In genomic region chr5:173301695-173302545, GRCh38 we compare ENCODE assay signal across 1 cellular context.
TF ChIP-seq lines count a peak whose summit lies in the region.

No MANE protein-coding gene starts in this region.

TF ChIP-seq in HepG2, 621 proteins besides CTCF, POLR2A, EP300 and RAD21 (continues in another document):
- TF ChIP-seq ZNF350 (CRISPR knock-in tag; IDR thresholded peaks at IDR 0.05; ENCODE audit: borderline replicate concordance, low read depth), result no peak
- TF ChIP-seq ZNF691 (CRISPR knock-in tag; IDR thresholded peaks at IDR 0.05; ENCODE audit: borderline replicate concordance, low read depth), result 0 out of 2 replicates have a peak, but pooled peaks have one; percentile 36
- no peak for TF ChIP-seq BORCS8-MEF2B (CRISPR knock-in tag; IDR thresholded peaks at IDR 0.05)
- TF ChIP-seq BCL6 (CRISPR knock-in tag; IDR thresholded peaks at IDR 0.05), result peak; percentile 69
- no peak for TF ChIP-seq MEIS2 (CRISPR knock-in tag; IDR thresholded peaks at IDR 0.05)
- 0 out of 2 replicates have a peak, but pooled peaks have one; percentile 15 for TF ChIP-seq ZNF12 (CRISPR knock-in tag; IDR thresholded peaks at IDR 0.05)
- TF ChIP-seq LCORL (IDR thresholded peaks at IDR 0.05), result no peak
- TF ChIP-seq LCORL (CRISPR knock-in tag; IDR thresholded peaks at IDR 0.05), result peak; percentile 76; the same call in 1 of the 2 replicates
- peak; percentile 70 for TF ChIP-seq ZNF18 (CRISPR knock-in tag; IDR thresholded peaks at IDR 0.05; ENCODE audit: insufficient replicate concordance)
- TF ChIP-seq SNRNP70 (IDR thresholded peaks at IDR 0.05; ENCODE audit: low read depth, low read length), result no peak
- TF ChIP-seq TBX2 (CRISPR knock-in tag; IDR thresholded peaks at IDR 0.05; ENCODE audit: borderline replicate concordance), result peak; percentile 20; the same call in 1 of the 2 replicates
- 0 out of 2 replicates have a peak, but pooled peaks have one; percentile 67 for TF ChIP-seq MTA1 (CRISPR knock-in tag; IDR thresholded peaks at IDR 0.05; ENCODE audit: borderline replicate concordance)
- peak; percentile 63; the same call in 1 of the 2 replicates for TF ChIP-seq HOXA3 (CRISPR knock-in tag; IDR thresholded peaks at IDR 0.05)
- TF ChIP-seq ATF7-NPFF (CRISPR knock-in tag; IDR thresholded peaks at IDR 0.05; ENCODE audit: low read depth), result no peak
- TF ChIP-seq NR2F2 (IDR thresholded peaks at IDR 0.05; ENCODE audit: borderline replicate concordance, low read depth), result peak; percentile 70; the same call in 1 of the 2 replicates
- TF ChIP-seq CEBPG (CRISPR knock-in tag; IDR thresholded peaks at IDR 0.05), result peak; percentile 40
- peak; percentile 73; the same call in 1 of the 2 replicates for TF ChIP-seq RXRA (CRISPR knock-in tag; IDR thresholded peaks at IDR 0.05)
- TF ChIP-seq AKNA (CRISPR knock-in tag; IDR thresholded peaks at IDR 0.05; ENCODE audit: borderline replicate concordance), result no peak
- TF ChIP-seq ARID3A (IDR thresholded peaks at IDR 0.05; ENCODE audit: low read depth, low read length), result no peak
- TF ChIP-seq MEIS1 (CRISPR knock-in tag; IDR thresholded peaks at IDR 0.05; ENCODE audit: borderline replicate concordance), result no peak
- TF ChIP-seq NR2C2 (CRISPR knock-in tag; IDR thresholded peaks at IDR 0.05; ENCODE audit: borderline replicate concordance), result peak; percentile 54; the same call in 1 of the 2 replicates
- TF ChIP-seq ZC3H4 (CRISPR knock-in tag; IDR thresholded peaks at IDR 0.05; ENCODE audit: borderline replicate concordance), result no peak
- TF ChIP-seq ZNF607 (CRISPR knock-in tag; IDR thresholded peaks at IDR 0.05; ENCODE audit: borderline replicate concordance), result no peak
- 0 out of 2 replicates have a peak, but pooled peaks have one; percentile 84 for TF ChIP-seq ZNF512 (CRISPR knock-in tag; IDR thresholded peaks at IDR 0.05)
- TF ChIP-seq MLX (CRISPR knock-in tag; IDR thresholded peaks at IDR 0.05), result no peak
- TF ChIP-seq ARNTL (CRISPR knock-in tag; IDR thresholded peaks at IDR 0.05), result 0 out of 2 replicates have a peak, but pooled peaks have one; percentile 22
- 0 out of 2 replicates have a peak, but pooled peaks have one; percentile 11 for TF ChIP-seq ISL2 (CRISPR knock-in tag; IDR thresholded peaks at IDR 0.05)
- 0 out of 2 replicates have a peak, but pooled peaks have one; percentile 16 for TF ChIP-seq HNF4G (IDR thresholded peaks at IDR 0.05; ENCODE audit: borderline replicate concordance, low read depth, low read length)
- no peak for TF ChIP-seq HNF4G (CRISPR knock-in tag; IDR thresholded peaks at IDR 0.05; ENCODE audit: borderline replicate concordance, low read depth)
- peak; percentile 61 for TF ChIP-seq MAX (IDR thresholded peaks at IDR 0.05)
- peak; percentile 60; the same call in 1 of the 2 replicates for TF ChIP-seq MEF2D (CRISPR knock-in tag; IDR thresholded peaks at IDR 0.05)
- TF ChIP-seq SRSF1 (optimal IDR thresholded peaks at IDR 0.05; ENCODE audit: low read depth, low read length), result no peak
- TF ChIP-seq TEAD3 (CRISPR knock-in tag; optimal IDR thresholded peaks at IDR 0.05; ENCODE audit: borderline replicate concordance), result peak; percentile 11
- TF ChIP-seq TFAP4 (IDR thresholded peaks at IDR 0.05; ENCODE audit: borderline replicate concordance, low read depth), result peak; percentile 82; the same call in 1 of the 2 replicates
- TF ChIP-seq RXRB (CRISPR knock-in tag; IDR thresholded peaks at IDR 0.05; ENCODE audit: borderline replicate concordance), result peak; percentile 60; the same call in 1 of the 2 replicates
- TF ChIP-seq CREB1 (IDR thresholded peaks at IDR 0.05), result peak; percentile 29; the same call in 1 of the 2 replicates
- peak; percentile 55; the same call in 1 of the 2 replicates for TF ChIP-seq CREB1 (CRISPR knock-in tag; IDR thresholded peaks at IDR 0.05)
- peak; percentile 54 for TF ChIP-seq ZSCAN25 (CRISPR knock-in tag; IDR thresholded peaks at IDR 0.05)
- TF ChIP-seq TERF1 (CRISPR knock-in tag; IDR thresholded peaks at IDR 0.05), result no peak
- no peak for TF ChIP-seq ZNF180 (CRISPR knock-in tag; IDR thresholded peaks at IDR 0.05; ENCODE audit: borderline replicate concordance, low read depth)
- peak; percentile 75; the same call in 1 of the 2 replicates for TF ChIP-seq ZNF609 (CRISPR knock-in tag; IDR thresholded peaks at IDR 0.05; ENCODE audit: borderline replicate concordance)
- peak; percentile 82 for TF ChIP-seq NCOR1 (IDR thresholded peaks at IDR 0.05; ENCODE audit: borderline replicate concordance, low read length)
- no peak for TF ChIP-seq SMAD9 (CRISPR knock-in tag; IDR thresholded peaks at IDR 0.05)
- peak; percentile 79 for TF ChIP-seq HNF4A (CRISPR knock-in tag; IDR thresholded peaks at IDR 0.05)
